9 cellular contexts compared by ENCODE assay signal in genomic region chr17:83203472-83204221, GRCh38.
DNase-seq lines count a peak whose midpoint lies in the region; ATAC-seq and TF ChIP-seq lines count a peak whose summit lies in the region.
"Had no signal": no experiment of that assay in that cellular context is flagged by ENCODE, and none has a peak within 500 bp of the region (broad histone marks: within the 10 kb centered on the region; RNA-seq: fewer than 3 reads in every experiment).

No MANE protein-coding gene starts in this region.

- H3K27me3 ChIP-seq in DND-41 (ENCODE audit: insufficient read depth, low read length, poor library complexity) (peaks cover 18% of the 10 kb centered on the region), skeletal muscle tissue (ENCODE audit: control insufficient read depth in 3 of 3, insufficient read depth in 3 of 3, low read length in 3 of 3) (no peaks in the 10 kb centered on the region)

- in situ Hi-C loops in GM13976 (cut with MboI; ENCODE audit: low sequenced_read_pairs, unreplicated experiment): no loop called here

- TF ChIP-seq CTCF in DND-41 (IDR thresholded peaks at IDR 0.05; ENCODE audit: borderline replicate concordance, extremely low read depth, low read length, poor library complexity, severe bottlenecking) (no peak), GM13976 (IDR thresholded peaks at IDR 0.05; ENCODE audit: borderline replicate concordance, control extremely low read depth, extremely low read depth, insufficient read depth, missing control alignments) (no peak)

- H4K20me1 ChIP-seq in DND-41 (ENCODE audit: insufficient read depth, low read length): no peaks in the 10 kb centered on the region

- H3K36me3 ChIP-seq in DND-41 (ENCODE audit: insufficient read depth, low read length) (no peaks in the 10 kb centered on the region), skeletal muscle tissue (ENCODE audit: control insufficient read depth in 3 of 3, insufficient read depth in 3 of 3, low read length in 3 of 3) (no peaks in the 10 kb centered on the region)

- no peaks in the 10 kb centered on the region for H3K79me2 ChIP-seq in DND-41 (ENCODE audit: insufficient read depth, low read length)

- ATAC-seq in DND-41 (ENCODE audit: insufficient read depth, low read depth): no peak

- H3K4me2 ChIP-seq in DND-41 (ENCODE audit: insufficient read depth, low read length): no peak overlapping the region

- no peaks in the 10 kb centered on the region for H3K9me3 Mint-ChIP-seq in immature natural killer cell

- no peaks in the 10 kb centered on the region for H3K36me3 Mint-ChIP-seq in immature natural killer cell

- no peak overlapping the region for H3K4me3 ChIP-seq in DND-41 (ENCODE audit: low read depth in 1 of 2, low read length in 2 of 2)
- H3K4me3 ChIP-seq in skeletal muscle tissue (ENCODE audit: low read length in 3 of 3): no peak overlapping the region

- peaks cover 66 to 68% of the 10 kb centered on the region in 2 donors for H3K4me1 Mint-ChIP-seq in immature natural killer cell

- H3K9ac ChIP-seq in DND-41 (ENCODE audit: low read depth, low read length) (no peak overlapping the region), skeletal muscle tissue (ENCODE audit: low read depth in 1 of 3, low read length in 3 of 3) (peak overlapping the region; percentile 11 to 40 (median 20))

- peak overlapping the region; percentile 67 to 87 (median 74) for H3K4me3 Mint-ChIP-seq in immature natural killer cell

- peaks cover 18 to 26% (median 25%) of the 10 kb centered on the region in 3 donors for H3K27me3 Mint-ChIP-seq in immature natural killer cell (ENCODE audit: low read depth in 3 of 3)

- no peak overlapping the region for H2AFZ ChIP-seq in DND-41 (ENCODE audit: low read depth, low read length)

- peak overlapping the region; percentile 51 to 100 (median 91) for H3K27ac Mint-ChIP-seq in immature natural killer cell

- H3K27ac ChIP-seq in DND-41 (ENCODE audit: low read length) (no peak overlapping the region), skeletal muscle tissue (ENCODE audit: low read depth, low read length) (peak overlapping the region; percentile 80)

- H3K4me1 ChIP-seq in DND-41 (ENCODE audit: insufficient read depth, low read length) (peaks cover 10% of the 10 kb centered on the region), skeletal muscle tissue (ENCODE audit: control insufficient read depth in 3 of 3, insufficient read depth in 3 of 3, low read length in 3 of 3) (peaks cover 51 to 59% (median 52%) of the 10 kb centered on the region in 3 donors)

- peak; percentile 3 for DNase-seq in DND-41
- DNase-seq in activated naive CD4-positive, alpha-beta T cell treated with anti-CD3 and anti-CD28 coated beads, Interleukin-2, amount 50 U/mL, for 16 hours: peak; percentile 5
- no peak for DNase-seq in immature natural killer cell
- DNase-seq in MV-4-11 (lab: John Stamatoyannopoulos, UW): no peak
- no peak for DNase-seq in GM13976 (ENCODE audit: low spot score)
- no peak for DNase-seq in SHP77 (lab: John Stamatoyannopoulos, UW)
- no peak for DNase-seq in NCI-H1417 treated with DMSO at 0.1 percent for 48 hours (lab: John Stamatoyannopoulos, UW)
- DNase-seq: stimulated activated CD4-positive, alpha-beta T cell treated with anti-CD3 and anti-CD28 coated beads, Interleukin-15, amount 100 ng/mL, for 24 hours had no signal

- H3K9me3 ChIP-seq in DND-41 (ENCODE audit: insufficient read depth, low read length, severe bottlenecking) (no peaks in the 10 kb centered on the region), skeletal muscle tissue (ENCODE audit: control insufficient read depth in 3 of 3, low read length in 3 of 3) (no peaks in the 10 kb centered on the region)

Comparison
In these comparisons a context has a peak if more than half of its experiments do, and no peak if none do; other contexts are left out.
1. DNase-seq: peak in DND-41 (single experiment) and activated naive CD4-positive, alpha-beta T cell treated with anti-CD3 and anti-CD28 coated beads, Interleukin-2, amount 50 U/mL, for 16 hours (single experiment); none in immature natural killer cell (0 of 3), MV-4-11 (single experiment), GM13976 (single experiment), SHP77 (0 of 2) and NCI-H1417 treated with DMSO at 0.1 percent for 48 hours (single experiment).